Comparison of ENCODE assay signal across 8 cellular contexts in the genomic region with DNA sequence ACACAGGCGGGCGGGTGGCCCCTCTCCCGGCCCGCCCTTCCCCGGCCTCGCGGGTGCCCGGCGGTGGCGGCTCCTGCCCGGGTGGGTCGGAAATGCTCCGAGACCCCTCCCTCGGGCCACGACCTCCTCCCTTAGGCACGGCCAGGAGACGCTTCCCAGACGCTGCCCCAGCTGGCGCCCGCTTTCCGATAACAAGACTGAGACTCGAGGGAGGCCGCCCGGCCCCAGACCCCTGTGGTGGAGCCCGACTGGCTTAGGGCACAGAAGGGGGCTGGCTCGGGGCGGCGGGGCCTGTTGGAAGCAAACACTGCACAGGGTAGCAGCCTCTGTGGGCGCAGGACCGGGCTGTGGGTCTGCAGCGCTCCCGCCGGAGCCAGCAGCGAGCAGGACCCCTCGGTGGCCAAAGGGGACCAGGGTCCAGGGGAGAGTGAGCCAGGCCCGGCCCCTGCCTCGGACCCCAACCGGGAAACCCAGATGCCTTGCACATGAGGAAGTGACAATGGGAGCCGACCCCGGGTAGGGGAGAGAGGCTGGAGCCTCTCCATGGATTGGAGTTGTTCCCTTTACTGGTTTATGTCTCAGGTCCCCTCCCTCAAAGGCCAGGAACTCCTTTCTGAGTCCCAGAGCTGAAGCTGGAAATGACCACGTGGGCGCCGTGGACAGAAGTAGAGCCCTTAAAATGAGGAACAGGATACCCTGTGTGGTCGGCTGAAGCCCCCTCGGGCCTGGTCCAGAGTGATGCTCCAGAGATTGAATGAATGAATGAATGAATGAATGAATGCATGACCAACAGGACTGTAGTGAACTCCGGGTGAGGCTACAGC. TPM values are rescaled to one million over a fixed set of nuclear protein-coding genes. Genes with fewer than 3 reads are reported as not detected.
DNase-seq lines count a peak whose midpoint lies in the region; ATAC-seq, FAIRE-seq and TF ChIP-seq lines count a peak whose summit lies in the region.

No MANE protein-coding gene starts in this region.

- intact Hi-C loops in HepG2 (cut with micrococcal nuclease; ENCODE audit: unreplicated experiment) (loop anchor here (5.0 to 10.0 kb wide), 2 partner anchors 111 to 418 kb away; no protein-coding TSS in a partner anchor), testis (cut with DNase I; ENCODE audit: low total_unique reads) (loop anchor here (10.0 kb wide), 1 partner anchor 118 kb away; a partner anchor contains a TSS)

- TSS peak; percentile 50 for BruUV-seq in HepG2 (replicated peaks; lab: Mats Ljungman, UMichigan)

- no peak; the same call in 1 of the 2 replicates for TF ChIP-seq RAD21 in HepG2 (CRISPR knock-in tag; IDR thresholded peaks at IDR 0.05)

- no peak for TF ChIP-seq EP300 in HepG2 (IDR thresholded peaks at IDR 0.05; ENCODE audit: low read depth in 2 of 2, low read length in 2 of 2)
- no peak for TF ChIP-seq EP300 in HepG2 (CRISPR knock-in tag; IDR thresholded peaks at IDR 0.05; ENCODE audit: borderline replicate concordance)

- POLR2A ChIA-PET in BJ (lab: Charles Lee) (no interaction called here), HepG2 (lab: Yijun Ruan, JAX) (interaction anchor here (1.1 kb wide), 1 partner anchor 14 kb away, joined by 3 read pairs; no protein-coding TSS in a partner anchor)

- H4K20me1 ChIP-seq in KMS-11 (ENCODE audit: insufficient read depth) (no peaks in the 10 kb centered on the region), HepG2 (ENCODE audit: insufficient read depth, low read length) (no peaks in the 10 kb centered on the region)

- H3K27me3 ChIP-seq in BJ (ENCODE audit: control insufficient read depth, insufficient read depth, low read length), result no peaks in the 10 kb centered on the region; the same call in 1 of the 2 replicates
- no peaks in the 10 kb centered on the region for H3K27me3 ChIP-seq in KMS-11 (ENCODE audit: insufficient read depth, low read depth)
- no peaks in the 10 kb centered on the region for H3K27me3 ChIP-seq in brain microvascular endothelial cell (replicated peaks)
- peaks cover 0 to 29% of the 10 kb centered on the region in 2 experiments; a peak in 4 of 5 replicates for H3K27me3 ChIP-seq in HepG2 (ENCODE audit: control insufficient read depth in 1 of 2, insufficient read depth in 2 of 2, low read length in 2 of 2)
- no peaks in the 10 kb centered on the region for H3K27me3 ChIP-seq in testis

- TF ChIP-seq POLR2A in HepG2 (IDR thresholded peaks at IDR 0.05; ENCODE audit: insufficient read depth in 1 of 2, low read depth in 2 of 2, low read length in 2 of 2) (no peak), testis (IDR thresholded peaks at IDR 0.05) (no peak)

- DNase-seq in BJ (ENCODE audit: low read depth) (no peak), brain microvascular endothelial cell (no peak), HepG2 (ENCODE audit: low spot score) (no peak), testis (no peak), anterior cingulate cortex (lab: John Stamatoyannopoulos, UW) (no peak)

- H3K4me3 ChIP-seq in BJ (ENCODE audit: low read depth, low read length), result peak overlapping the region; percentile 48
- H3K4me3 ChIP-seq in KMS-11 (IDR thresholded peaks at IDR 0.05; ENCODE audit: insufficient read depth, low read depth, low read length), result no peak overlapping the region
- H3K4me3 ChIP-seq in brain microvascular endothelial cell (ENCODE audit: low read depth, low read length), result peak overlapping the region; percentile 54
- peak overlapping the region; percentile 79 to 85 (median 81) for H3K4me3 ChIP-seq in HepG2 (replicated peaks in 1 of 3; ENCODE audit: insufficient read depth in 1 of 3, low read depth in 2 of 3, low read length in 3 of 3)
- peak overlapping the region; percentile 56 to 64 for H3K4me3 ChIP-seq in testis

- H3K36me3 ChIP-seq in BJ (ENCODE audit: control insufficient read depth, insufficient read depth, low read length), result no peaks in the 10 kb centered on the region
- no peaks in the 10 kb centered on the region for H3K36me3 ChIP-seq in KMS-11 (ENCODE audit: insufficient read depth)
- H3K36me3 ChIP-seq in brain microvascular endothelial cell (replicated peaks), result no peaks in the 10 kb centered on the region
- H3K36me3 ChIP-seq in HepG2 (replicated peaks in 1 of 2; ENCODE audit: control insufficient read depth in 1 of 2, insufficient read depth in 2 of 2, low read length in 2 of 2), result no peaks in the 10 kb centered on the region
- no peaks in the 10 kb centered on the region for H3K36me3 ChIP-seq in testis (ENCODE audit: low read depth, missing control alignments)

- peak overlapping the region; percentile 87 for H2AFZ ChIP-seq in KMS-11 (ENCODE audit: low read depth)
- no peak overlapping the region for H2AFZ ChIP-seq in HepG2 (ENCODE audit: low read length)

- in situ Hi-C loops in brain microvascular endothelial cell (cut with HindIII; ENCODE audit: low pct_ligation_motif_present, low sequenced_read_pairs) (no loop called here), HepG2 (cut with HindIII; ENCODE audit: extremely low pct_ligation_motif_present, low pct_unique_long_range_greater_than_20kb) (loop anchor here (10.0 kb wide), 1 partner anchor 118 kb away; a partner anchor contains a TSS)

- no peak for FAIRE-seq in HepG2 (lab: Jason Lieb, UNC)

- 22% methylated on average over 20 of the region's 46 CpGs for WGBS in HepG2 (ENCODE audit: low lambda C conversion rate)
- WGBS in testis, 2 donors, result 28 to 72% methylated on average over 5 to 29 of the region's 46 CpGs

- H3K79me2 ChIP-seq in KMS-11 (ENCODE audit: insufficient read depth, low read depth) (no peaks in the 10 kb centered on the region), HepG2 (ENCODE audit: insufficient read depth, low read length) (no peaks in the 10 kb centered on the region)

- H3K27ac ChIP-seq in KMS-11 (no peak overlapping the region), brain microvascular endothelial cell (no peak overlapping the region), HepG2 (ENCODE audit: extremely low read length, insufficient read depth, low read length) (no peak overlapping the region), testis (no peak overlapping the region)

- H3K4me2 ChIP-seq in KMS-11, result peak overlapping the region; percentile 50
- H3K4me2 ChIP-seq in HepG2 (ENCODE audit: low read depth, low read length), result peak overlapping the region; percentile 89

- H3K4me1 ChIP-seq in KMS-11 (ENCODE audit: low read depth, poor library complexity, severe bottlenecking) (peaks cover 8% of the 10 kb centered on the region), HepG2 (ENCODE audit: insufficient read depth, low read length) (peaks cover 25% of the 10 kb centered on the region), testis (peaks cover 21% of the 10 kb centered on the region)

- H3K9ac ChIP-seq in KMS-11 (peak overlapping the region; percentile 38; the same call in 1 of the 2 replicates), HepG2 (ENCODE audit: insufficient read depth, low read depth, low read length) (peak overlapping the region; percentile 58)

- ATAC-seq in GM21381 (IDR thresholded peaks at IDR 0.05; ENCODE audit: unreplicated experiment) (peak; percentile 27), HepG2 (peak; percentile 57), HG03469 (IDR thresholded peaks at IDR 0.05; ENCODE audit: unreplicated experiment) (no peak)

- no peak for TF ChIP-seq CTCF in BJ (IDR thresholded peaks at IDR 0.05; ENCODE audit: insufficient read depth, low read depth, low read length)
- TF ChIP-seq CTCF in KMS-11 (conservative IDR thresholded peaks at IDR 0.05; ENCODE audit: low read depth, low read length), result no peak
- TF ChIP-seq CTCF in brain microvascular endothelial cell (IDR thresholded peaks at IDR 0.05; ENCODE audit: low read depth, low read length, missing control alignments), result no peak
- no peak; the same call in 1 of the 2 replicates for TF ChIP-seq CTCF in HepG2 (CRISPR knock-in tag; IDR thresholded peaks at IDR 0.05)
- TF ChIP-seq CTCF in testis (IDR thresholded peaks at IDR 0.05), result no peak

- H3K9me3 ChIP-seq in HepG2 (ENCODE audit: low read length) (no peaks in the 10 kb centered on the region), testis (no peaks in the 10 kb centered on the region)

- CTCF ChIA-PET in BJ (lab: Yijun Ruan, JAX), result interaction anchor here (0.6 to 1.5 kb wide), 7 partner anchors 13 to 123 kb away, joined by 3 to 6 read pairs (median 3); no protein-coding TSS in a partner anchor
- CTCF ChIA-PET in HepG2 (lab: Yijun Ruan, JAX; ENCODE audit: low intra/inter-chr PET ratio, low total read pairs), result no interaction called here

TF ChIP-seq in HepG2, 621 proteins besides CTCF, POLR2A, EP300 and RAD21 (continues in another document):
- TF ChIP-seq, protein P1, sequence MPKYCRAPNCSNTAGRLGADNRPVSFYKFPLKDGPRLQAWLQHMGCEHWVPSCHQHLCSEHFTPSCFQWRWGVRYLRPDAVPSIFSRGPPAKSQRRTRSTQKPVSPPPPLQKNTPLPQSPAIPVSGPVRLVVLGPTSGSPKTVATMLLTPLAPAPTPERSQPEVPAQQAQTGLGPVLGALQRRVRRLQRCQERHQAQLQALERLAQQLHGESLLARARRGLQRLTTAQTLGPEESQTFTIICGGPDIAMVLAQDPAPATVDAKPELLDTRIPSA (CRISPR knock-in tag; IDR thresholded peaks at IDR 0.05; ENCODE audit: borderline replicate concordance), result no peak

RNA-seq across cellular contexts. Expression of a gene that starts 19.8 kb away (rescaled TPM):
- 5.3 and 13.2 TPM in 2 replicates for polyA plus RNA-seq in BJ (2011; rRNA removed)
- polyA minus RNA-seq in BJ (2011; rRNA and poly(A)+ RNA removed), result 10.9 and 12.1 TPM in 2 replicates
- total RNA-seq in HepG2 (2016; rRNA removed; fragmentation: Illumina TruSeq; extraction: Trizol), result 2.3 and 4.3 TPM in 2 replicates
- 0.51 and 1.3 TPM in 2 replicates for total RNA-seq in HepG2 (2016; cell fraction: cytosol; rRNA removed; fragmentation: Illumina TruSeq; extraction: Trizol; ENCODE audit: low read depth)
- 2.5 and 4.5 TPM in 2 replicates for total RNA-seq in HepG2 (2016; cell fraction: insoluble cytoplasmic fraction; rRNA removed; fragmentation: Illumina TruSeq; extraction: Trizol)
- 1.1 and 1.8 TPM in 2 replicates for total RNA-seq in HepG2 (2016; cell fraction: membrane; rRNA removed; fragmentation: Illumina TruSeq; extraction: Trizol)
- total RNA-seq in HepG2 (2016; cell fraction: nucleus; rRNA removed; fragmentation: Illumina TruSeq; extraction: Trizol), result 3.9 and 5.9 TPM in 2 replicates
- polyA plus RNA-seq in HepG2 (2011; rRNA removed), result 2.2 and 3.7 TPM in 2 replicates
- 1.2 and 1.5 TPM in 2 replicates for polyA plus RNA-seq in HepG2 (2011; cell fraction: cytosol; rRNA removed)
- polyA plus RNA-seq in HepG2 (2011; cell fraction: nucleus; rRNA removed), result 14.6 and 16.9 TPM in 2 replicates
- 1.7 and 3.0 TPM in 2 replicates for polyA plus RNA-seq in HepG2 (2012)
- polyA plus RNA-seq in HepG2 (2016; cell fraction: cytosol; fragmentation: Illumina TruSeq; extraction: Trizol; ENCODE audit: low read depth), result 0.17 and 0.38 TPM in 2 replicates
- polyA plus RNA-seq in HepG2 (2016; cell fraction: insoluble cytoplasmic fraction; fragmentation: Illumina TruSeq; extraction: Trizol; ENCODE audit: low read depth), result 1.2 and 1.4 TPM in 2 replicates
- polyA plus RNA-seq in HepG2 (2016; cell fraction: membrane; fragmentation: Illumina TruSeq; extraction: Trizol; ENCODE audit: low read depth), result 0.44 and 0.47 TPM in 2 replicates
- polyA plus RNA-seq in HepG2 (2016; cell fraction: nucleus; fragmentation: Illumina TruSeq; extraction: Trizol; ENCODE audit: insufficient read depth, low read depth), result 6.9 and 8.7 TPM in 2 replicates
- polyA minus RNA-seq in HepG2 (2011; rRNA and poly(A)+ RNA removed; ENCODE audit: low replicate concordance), result 17.5 and 40.6 TPM in 2 replicates
- 2.0 and 5.5 TPM in 2 replicates for polyA minus RNA-seq in HepG2 (2011; cell fraction: cytosol; rRNA and poly(A)+ RNA removed)
- polyA minus RNA-seq in HepG2 (2011; cell fraction: nucleus; rRNA and poly(A)+ RNA removed), result 9.0 and 10.2 TPM in 2 replicates
- 1 to 10 TPM; 5.9 to 9.4 TPM for total RNA-seq in testis
- polyA plus RNA-seq in testis (ENCODE audit: insufficient read depth, low read depth, low replicate concordance), result 5.9 TPM
